In genomic region chr4:141570290-141570689, GRCh38 we compare ENCODE assay signal across 27 cellular contexts.
"Had no signal": no experiment of that assay in that cellular context is flagged by ENCODE, and none has a peak within 500 bp of the region (broad histone marks: within the 10 kb centered on the region; RNA-seq: fewer than 3 reads in every experiment).

No MANE protein-coding gene starts in this region.

- H3K27me3 ChIP-seq: esophagus squamous epithelium, ovary, sigmoid colon, tibial nerve, upper lobe of left lung had no signal

- H3K4me3 ChIP-seq: coronary artery, esophagus squamous epithelium, lower lobe of right lung, ovary, psoas muscle, sigmoid colon, thoracic aorta, tibial nerve, upper lobe of left lung had no signal

- H3K4me1 ChIP-seq: lower lobe of right lung, psoas muscle, sigmoid colon, tibial nerve, upper lobe of left lung had no signal

- ATAC-seq: effector memory CD8-positive, alpha-beta T cell; left ventricle myocardium superior; lower lobe of right lung; natural killer cell; psoas muscle; right cardiac atrium; stimulated activated effector memory CD8-positive, alpha-beta T cell treated with anti-CD3 and anti-CD28 coated beads, Interleukin-12 subunit alpha, Interleukin-12 subunit beta, amount 100 ng/mL, for 72 hours; stimulated activated naive CD8-positive, alpha-beta T cell treated with anti-CD3 and anti-CD28 coated beads, Interleukin-15, Interleukin-2, amounts not matched to agents 100 U/mL and 50 U/mL, for 24 hours had no signal

- FAIRE-seq: keratinocyte, urothelium cell line had no signal

- H3K9me3 ChIP-seq: esophagus squamous epithelium, lower lobe of right lung, ovary, psoas muscle, sigmoid colon, thoracic aorta, tibial nerve, upper lobe of left lung had no signal

- H3K4me3 Mint-ChIP-seq: effector memory CD8-positive, alpha-beta T cell; immature natural killer cell; natural killer cell; stimulated activated effector memory CD8-positive, alpha-beta T cell treated with anti-CD3 and anti-CD28 coated beads, Interleukin-12 subunit alpha, Interleukin-12 subunit beta, amount 100 ng/mL, for 72 hours had no signal

- H3K27ac ChIP-seq: coronary artery, esophagus squamous epithelium, lower lobe of right lung, ovary, psoas muscle, sigmoid colon, thoracic aorta, tibial nerve, upper lobe of left lung had no signal

- H3K36me3 ChIP-seq: esophagus squamous epithelium, lower lobe of right lung, ovary, sigmoid colon, thoracic aorta, tibial nerve, upper lobe of left lung had no signal

- H3K27ac Mint-ChIP-seq: effector memory CD8-positive, alpha-beta T cell; immature natural killer cell; natural killer cell; stimulated activated effector memory CD8-positive, alpha-beta T cell treated with anti-CD3 and anti-CD28 coated beads, Interleukin-12 subunit alpha, Interleukin-12 subunit beta, amount 100 ng/mL, for 72 hours had no signal

- DNase-seq: dermis blood vessel endothelial cell; effector memory CD8-positive, alpha-beta T cell; erythroblast; esophagus squamous epithelium; foreskin melanocyte; hypothalamus; immature natural killer cell; left ventricle myocardium superior; lower lobe of right lung; natural killer cell; occipital lobe; ovary; posterior cingulate gyrus; psoas muscle; right cardiac atrium; sigmoid colon; stimulated activated CD4-positive, alpha-beta T cell treated with anti-CD3 and anti-CD28 coated beads, Interleukin-2, amount 100 ng/mL, for 24 hours; stimulated activated CD4-positive, alpha-beta T cell treated with anti-CD3 and anti-CD28 coated beads, Interleukin-4, amount 100 ng/mL, for 24 hours; stimulated activated naive CD8-positive, alpha-beta T cell treated with anti-CD3 and anti-CD28 coated beads, Interleukin-15, Interleukin-2, amounts not matched to agents 100 U/mL and 50 U/mL, for 24 hours; substantia nigra; upper lobe of left lung had no signal

- H3K4me1 Mint-ChIP-seq: immature natural killer cell; natural killer cell; stimulated activated effector memory CD8-positive, alpha-beta T cell treated with anti-CD3 and anti-CD28 coated beads, Interleukin-12 subunit alpha, Interleukin-12 subunit beta, amount 100 ng/mL, for 72 hours had no signal

- H3K36me3 Mint-ChIP-seq: immature natural killer cell; natural killer cell; stimulated activated effector memory CD8-positive, alpha-beta T cell treated with anti-CD3 and anti-CD28 coated beads, Interleukin-12 subunit alpha, Interleukin-12 subunit beta, amount 100 ng/mL, for 72 hours had no signal

- H3K9me3 Mint-ChIP-seq: effector memory CD8-positive, alpha-beta T cell; natural killer cell; stimulated activated effector memory CD8-positive, alpha-beta T cell treated with anti-CD3 and anti-CD28 coated beads, Interleukin-12 subunit alpha, Interleukin-12 subunit beta, amount 100 ng/mL, for 72 hours had no signal
